Comparison of ENCODE assay signal across 1 cellular context in genomic region chr20:57514273-57514751, GRCh38.
TF ChIP-seq lines count a peak whose summit lies in the region.

No MANE protein-coding gene starts in this region.

TF ChIP-seq in K562, 482 proteins besides CTCF, POLR2A, EP300 and RAD21 (continued from another document):
- TF ChIP-seq PATZ1 (CRISPR knock-in tag; IDR thresholded peaks at IDR 0.05; ENCODE audit: borderline replicate concordance) (no peak), SMC3 (conservative IDR thresholded peaks at IDR 0.05; ENCODE audit: insufficient read depth, low read depth, low read length) (peak; percentile 83), FUS (optimal IDR thresholded peaks at IDR 0.05; ENCODE audit: low read depth, low read length) (no peak), DEAF1 (CRISPR knock-in tag; IDR thresholded peaks at IDR 0.05) (0 out of 2 replicates have a peak, but pooled peaks have one; percentile 12), NCOR1 (IDR thresholded peaks at IDR 0.05) (no peak), NONO (IDR thresholded peaks at IDR 0.05; ENCODE audit: low read depth in 2 of 2, low read length in 1 of 2) (no peak), KDM5B (IDR thresholded peaks at IDR 0.05; ENCODE audit: insufficient replicate concordance, low read depth, low read length) (no peak), BHLHE40 (IDR thresholded peaks at IDR 0.05; ENCODE audit: low read length) (peak; percentile 39; the same call in 1 of the 2 replicates), SMARCA5 (IDR thresholded peaks at IDR 0.05) (no peak), ZNF280B (CRISPR knock-in tag; IDR thresholded peaks at IDR 0.05) (no peak), TCFL5 (CRISPR knock-in tag; conservative IDR thresholded peaks at IDR 0.05) (no peak), ZNF436 (CRISPR knock-in tag; IDR thresholded peaks at IDR 0.05) (no peak), ELF2 (CRISPR knock-in tag; IDR thresholded peaks at IDR 0.05) (no peak), PRDM10 (IDR thresholded peaks at IDR 0.05; ENCODE audit: partially characterized antibody) (no peak), ARID2 (IDR thresholded peaks at IDR 0.05) (0 out of 2 replicates have a peak, but pooled peaks have one; percentile 49), NFRKB (IDR thresholded peaks at IDR 0.05; ENCODE audit: low read depth) (no peak)
